Comparison of ENCODE assay signal across 8 cellular contexts in the genomic region with DNA sequence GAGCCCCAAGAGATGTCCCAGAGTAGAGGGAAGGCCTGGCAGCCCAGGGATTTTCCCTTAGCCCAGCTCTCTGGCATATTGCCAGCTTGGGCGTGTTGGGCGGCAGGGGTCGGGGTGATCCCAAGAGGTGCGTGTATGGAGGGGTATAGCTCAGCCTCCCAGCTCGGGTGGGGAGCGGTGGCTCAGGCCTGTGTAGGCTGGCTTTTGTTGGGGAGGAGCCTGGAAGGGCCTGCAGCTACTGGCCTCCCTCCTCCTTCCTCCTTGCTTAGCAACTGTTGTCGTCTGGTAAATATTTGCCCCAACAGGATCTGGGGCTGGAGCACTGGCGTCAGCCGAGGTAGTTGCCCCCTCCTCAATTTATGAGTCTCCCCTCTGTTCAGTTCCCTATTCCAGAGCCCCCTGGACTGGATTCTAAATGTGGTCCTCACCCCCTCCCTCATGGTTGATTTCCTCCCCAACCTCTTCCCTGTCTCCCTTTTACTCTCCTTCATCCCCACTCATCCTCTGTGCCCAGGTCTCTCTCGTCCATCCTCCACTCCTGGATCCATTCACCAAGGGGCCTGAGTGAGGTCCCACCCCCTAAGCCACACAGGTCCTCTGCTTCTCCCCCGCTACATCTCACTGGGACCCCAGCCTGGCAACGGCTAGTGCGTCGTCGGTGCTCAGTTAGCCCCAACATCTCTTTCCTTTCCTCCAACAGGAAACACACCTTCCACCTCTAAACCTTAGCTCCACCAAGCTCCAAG. TPM values are rescaled to one million over a fixed set of nuclear protein-coding genes. Genes with fewer than 3 reads are reported as not detected.
DNase-seq lines count a peak whose midpoint lies in the region; ATAC-seq, FAIRE-seq and TF ChIP-seq lines count a peak whose summit lies in the region.

No MANE protein-coding gene starts in this region.

- no peak overlapping the region for H3K56ac ChIP-seq in H9 (ENCODE audit: insufficient read length, low read depth, low read length)

- peaks cover 5% of the 10 kb centered on the region for H3K23me2 ChIP-seq in H9 (ENCODE audit: insufficient read length, low read depth, low read length, poor library complexity, severe bottlenecking)

- no peak overlapping the region for H3K4me3 ChIP-seq in BE2C (ENCODE audit: low read depth, low read length)
- H3K4me3 ChIP-seq in HepG2 (replicated peaks in 1 of 3; ENCODE audit: insufficient read depth in 1 of 3, low read depth in 2 of 3, low read length in 3 of 3), result peak overlapping the region in 1 of 3 experiments; percentile 74; a peak in 2 of 6 replicates

- peak overlapping the region; percentile 98 for H2BK12ac ChIP-seq in H9 (ENCODE audit: insufficient read length, low read depth, low read length)

- H3K4me2 ChIP-seq in H9 (ENCODE audit: insufficient read depth, insufficient read length, low read length) (peak overlapping the region; percentile 63), HepG2 (ENCODE audit: low read depth, low read length) (peak overlapping the region; percentile 93)

- H3K9me3 Mint-ChIP-seq in H9, result no peaks in the 10 kb centered on the region; a peak in 2 of 5 replicates
- H3K9me3 Mint-ChIP-seq in chondrocyte (ENCODE audit: low read depth), result no peaks in the 10 kb centered on the region

- no CpG with 5 or more reads among the region's 15 CpGs for WGBS in H9 (ENCODE audit: extremely low coverage, insufficient read length, low lambda C conversion rate)
- WGBS in HepG2 (ENCODE audit: low lambda C conversion rate), result 41% methylated on average over 8 of the region's 15 CpGs

- H3K4me1 ChIP-seq in BE2C (peaks cover 51% of the 10 kb centered on the region), H9 (ENCODE audit: insufficient read depth, low read length) (peaks cover 14% of the 10 kb centered on the region; the same call in 1 of the 2 replicates), HepG2 (ENCODE audit: insufficient read depth, low read length) (peaks cover 95% of the 10 kb centered on the region)

- no peak for FAIRE-seq in HepG2 (lab: Jason Lieb, UNC)
- FAIRE-seq in urothelium cell line (lab: Jason Lieb, UNC), result no peak

- H2BK15ac ChIP-seq in H9 (ENCODE audit: low read depth, low read length), result no peak overlapping the region

- H3K18ac ChIP-seq in H9 (ENCODE audit: insufficient read length, low read depth, low read length), result peak overlapping the region; percentile 97

- peak overlapping the region; percentile 63 for H4K5ac ChIP-seq in H9 (ENCODE audit: insufficient read length, low read depth, low read length)

- H3K36me3 Mint-ChIP-seq in H9 (ENCODE audit: insufficient read depth in 1 of 3, low read depth in 3 of 3) (peaks cover 0 to 2% (median under 1%) of the 10 kb centered on the region in 3 experiments; a peak in 4 of 7 replicates), chondrocyte (ENCODE audit: low read depth) (no peaks in the 10 kb centered on the region)

- H3K27me3 ChIP-seq in BE2C (no peaks in the 10 kb centered on the region), H9 (ENCODE audit: insufficient read depth, low read length) (no peaks in the 10 kb centered on the region), HepG2 (ENCODE audit: control insufficient read depth in 1 of 2, insufficient read depth in 2 of 2, low read length in 2 of 2) (0 out of 5 replicates have a peak, but pooled peaks cover 0 to 8% of the 10 kb centered on the region in 2 experiments)

- TF ChIP-seq CTCF in BE2C (IDR thresholded peaks at IDR 0.05; ENCODE audit: low read depth, low read length), result no peak
- no peak for TF ChIP-seq CTCF in H9 (conservative IDR thresholded peaks at IDR 0.05)
- no peak for TF ChIP-seq CTCF in chondrocyte (IDR thresholded peaks at IDR 0.05)
- no peak for TF ChIP-seq CTCF in HepG2 (CRISPR knock-in tag; IDR thresholded peaks at IDR 0.05)

- H3K9me3 ChIP-seq in BE2C (no peaks in the 10 kb centered on the region), H9 (ENCODE audit: control insufficient read depth, low read depth, low read length) (no peaks in the 10 kb centered on the region), HepG2 (ENCODE audit: low read length) (no peaks in the 10 kb centered on the region)

- intact Hi-C loops in HepG2 (cut with micrococcal nuclease; ENCODE audit: unreplicated experiment), result loop anchor here (2.0 kb wide), 1 partner anchor 19 kb away; no protein-coding TSS in a partner anchor

- H3K9ac ChIP-seq in H9 (ENCODE audit: extremely low read depth, insufficient read length, low read length) (peak overlapping the region; percentile 2), HepG2 (ENCODE audit: insufficient read depth, low read depth, low read length) (peak overlapping the region; percentile 79)

- BruUV-seq in HepG2 (replicated peaks; lab: Mats Ljungman, UMichigan), result no TSS peak

- CTCF ChIA-PET in HepG2 (lab: Yijun Ruan, JAX; ENCODE audit: low intra/inter-chr PET ratio, low total read pairs), result no interaction called here

- H3K4me3 Mint-ChIP-seq in H9 (peak overlapping the region in 1 of 2 experiments; percentile 59; a peak in 3 of 5 replicates), chondrocyte (ENCODE audit: unreplicated experiment) (peak overlapping the region; percentile 60)

- peak overlapping the region; percentile 31 to 97 (median 71) for H3K27ac Mint-ChIP-seq in H9
- peak overlapping the region; percentile 100 for H3K27ac Mint-ChIP-seq in chondrocyte (ENCODE audit: unreplicated experiment)

- H3K27ac ChIP-seq in H9 (ENCODE audit: insufficient read length, low read depth, low read length) (peak overlapping the region; percentile 26), HepG2 (ENCODE audit: extremely low read length, insufficient read depth, low read length) (peak overlapping the region; percentile 69), substantia nigra (ENCODE audit: low read depth, low read length, poor library complexity, severe bottlenecking) (peak overlapping the region; percentile 21)

- no peaks in the 10 kb centered on the region for H3K79me1 ChIP-seq in H9 (ENCODE audit: insufficient read depth, low read depth, low read length, poor library complexity, severe bottlenecking)

- peak; percentile 76 for DNase-seq in BE2C
- DNase-seq in H9, result peak; percentile 69
- DNase-seq in chondrocyte (ENCODE audit: low spot score), result no peak
- DNase-seq in HepG2 (ENCODE audit: low spot score), result peak; percentile 50
- peak in 16 of 49 donors; percentile 12 to 72 (median 26) for DNase-seq in substantia nigra (lab: John Stamatoyannopoulos, UW)
- no peak for DNase-seq in urothelium cell line (ENCODE audit: low spot score)
- no peak for DNase-seq in NCI-H1048 (lab: John Stamatoyannopoulos, UW)

- H3K36me3 ChIP-seq in BE2C (no peaks in the 10 kb centered on the region), HepG2 (replicated peaks in 1 of 2; ENCODE audit: control insufficient read depth in 1 of 2, insufficient read depth in 2 of 2, low read length in 2 of 2) (no peaks in the 10 kb centered on the region)

- H3K79me2 ChIP-seq in H9 (ENCODE audit: insufficient read depth, low read length), result no peaks in the 10 kb centered on the region
- H3K79me2 ChIP-seq in HepG2 (ENCODE audit: insufficient read depth, low read length), result no peaks in the 10 kb centered on the region

- in situ Hi-C loops in HepG2 (cut with HindIII; ENCODE audit: extremely low pct_ligation_motif_present, low pct_unique_long_range_greater_than_20kb), result no loop called here

- no peak for TF ChIP-seq RAD21 in HepG2 (CRISPR knock-in tag; IDR thresholded peaks at IDR 0.05)

- H2BK5ac ChIP-seq in H9 (ENCODE audit: insufficient read length, low read length), result no peak overlapping the region

- H4K8ac ChIP-seq in H9 (replicated peaks; ENCODE audit: insufficient read length, low read depth, low read length), result peak overlapping the region; percentile 84

- POLR2A ChIA-PET in HepG2 (lab: Yijun Ruan, JAX), result interaction anchor here (0.7 to 6.9 kb wide), 9 partner anchors 7 to 178 kb away, joined by 3 to 84 read pairs (median 4); partner anchors contain the start of genes LMNA, PMF1 and SMG5

- TF ChIP-seq POLR2A in HepG2 (IDR thresholded peaks at IDR 0.05; ENCODE audit: insufficient read depth in 1 of 2, low read depth in 2 of 2, low read length in 2 of 2), result no peak

- H3K14ac ChIP-seq in H9 (ENCODE audit: insufficient read depth, low read length), result peak overlapping the region; percentile 97

- H3T11ph ChIP-seq in H9 (ENCODE audit: low read length), result no peak overlapping the region

- H4K20me1 ChIP-seq in H9 (ENCODE audit: control insufficient read depth, insufficient read depth, insufficient read length) (peaks cover 2% of the 10 kb centered on the region), HepG2 (ENCODE audit: insufficient read depth, low read length) (no peaks in the 10 kb centered on the region)

- H2AFZ ChIP-seq in H9 (ENCODE audit: low read length) (no peak overlapping the region), HepG2 (ENCODE audit: low read length) (no peak overlapping the region)

- ATAC-seq in SK-N-SH treated with all-trans-retinoic acid at 6 μM for 48 hours (peak; percentile 83), HepG2 (peak; percentile 49)

- peak overlapping the region; percentile 99 for H2AK5ac ChIP-seq in H9 (ENCODE audit: insufficient read length, low read length)

- no peak for TF ChIP-seq EP300 in HepG2 (IDR thresholded peaks at IDR 0.05; ENCODE audit: low read depth in 2 of 2, low read length in 2 of 2)
- TF ChIP-seq EP300 in HepG2 (CRISPR knock-in tag; IDR thresholded peaks at IDR 0.05; ENCODE audit: borderline replicate concordance), result no peak

- peak overlapping the region; percentile 91 for H2BK120ac ChIP-seq in H9 (ENCODE audit: low read depth, low read length, poor library complexity, severe bottlenecking)

- H4K91ac ChIP-seq in H9 (ENCODE audit: insufficient read length, low read depth, low read length), result peak overlapping the region; percentile 98

- peaks cover 54 to 64% of the 10 kb centered on the region in 2 experiments for H3K4me1 Mint-ChIP-seq in H9
- peaks cover 74% of the 10 kb centered on the region for H3K4me1 Mint-ChIP-seq in chondrocyte (ENCODE audit: low read depth)

- no peak overlapping the region for H3K23ac ChIP-seq in H9 (ENCODE audit: insufficient read length, low read depth, low read length)

- peak overlapping the region; percentile 50 for H2BK20ac ChIP-seq in H9 (ENCODE audit: low read depth, low read length, poor library complexity, severe bottlenecking)

- peak overlapping the region; percentile 97 for H3K4ac ChIP-seq in H9 (ENCODE audit: low read depth, low read length)

- 0 out of 2 replicates have a peak, but pooled peaks cover under 1% of the 10 kb centered on the region for H3K27me3 Mint-ChIP-seq in H9 (ENCODE audit: low read depth)
- no peaks in the 10 kb centered on the region for H3K27me3 Mint-ChIP-seq in chondrocyte (ENCODE audit: low read depth)

RNA-seq across cellular contexts. Expression of gene LMNA, which starts 10.3 kb away (rescaled TPM):
- 312 TPM for polyA plus RNA-seq in BE2C (2012; ENCODE audit: insufficient read depth, insufficient read length, low read depth)
- total RNA-seq in H9 (2021) (51.0 and 52.7 TPM in 2 replicates), chondrocyte (641 to 675 TPM (median 641 TPM) in 3 replicates), HepG2 (2016; rRNA removed; fragmentation: Illumina TruSeq; extraction: Trizol) (190 and 225 TPM in 2 replicates)
- total RNA-seq in HepG2 (2016; cell fraction: cytosol; rRNA removed; fragmentation: Illumina TruSeq; extraction: Trizol; ENCODE audit: low read depth), result 16.7 and 20.3 TPM in 2 replicates
- total RNA-seq in HepG2 (2016; cell fraction: insoluble cytoplasmic fraction; rRNA removed; fragmentation: Illumina TruSeq; extraction: Trizol), result 150 and 214 TPM in 2 replicates
- total RNA-seq in HepG2 (2016; cell fraction: membrane; rRNA removed; fragmentation: Illumina TruSeq; extraction: Trizol), result 22.8 and 26.6 TPM in 2 replicates
- total RNA-seq in HepG2 (2016; cell fraction: nucleus; rRNA removed; fragmentation: Illumina TruSeq; extraction: Trizol), result 106 and 117 TPM in 2 replicates
- 107 and 110 TPM in 2 replicates for polyA plus RNA-seq in HepG2 (2011; rRNA removed)
- polyA plus RNA-seq in HepG2 (2011; cell fraction: cytosol; rRNA removed), result 79.6 and 122 TPM in 2 replicates
- 236 and 366 TPM in 2 replicates for polyA plus RNA-seq in HepG2 (2011; cell fraction: nucleus; rRNA removed)
- 86.7 and 101 TPM in 2 replicates for polyA plus RNA-seq in HepG2 (2012)
- 11.1 and 13.2 TPM in 2 replicates for polyA plus RNA-seq in HepG2 (2016; cell fraction: cytosol; fragmentation: Illumina TruSeq; extraction: Trizol; ENCODE audit: low read depth)
- polyA plus RNA-seq in HepG2 (2016; cell fraction: insoluble cytoplasmic fraction; fragmentation: Illumina TruSeq; extraction: Trizol; ENCODE audit: low read depth), result 143 and 179 TPM in 2 replicates
- 12.6 and 16.9 TPM in 2 replicates for polyA plus RNA-seq in HepG2 (2016; cell fraction: membrane; fragmentation: Illumina TruSeq; extraction: Trizol; ENCODE audit: low read depth)
- 177 and 182 TPM in 2 replicates for polyA plus RNA-seq in HepG2 (2016; cell fraction: nucleus; fragmentation: Illumina TruSeq; extraction: Trizol; ENCODE audit: insufficient read depth, low read depth)
- 159 and 307 TPM in 2 replicates for polyA minus RNA-seq in HepG2 (2011; rRNA and poly(A)+ RNA removed; ENCODE audit: low replicate concordance)
- polyA minus RNA-seq in HepG2 (2011; cell fraction: cytosol; rRNA and poly(A)+ RNA removed), result 120 and 130 TPM in 2 replicates
- 67.7 and 70.4 TPM in 2 replicates for polyA minus RNA-seq in HepG2 (2011; cell fraction: nucleus; rRNA and poly(A)+ RNA removed)

RNA-seq across cellular contexts. Expression of gene MEX3A, which starts 22.0 kb away (rescaled TPM):
- polyA plus RNA-seq in BE2C (2012; ENCODE audit: insufficient read depth, insufficient read length, low read depth), result 66.0 TPM
- total RNA-seq in H9 (2021), result 64.6 and 68.0 TPM in 2 replicates
- 11.7 to 12.7 TPM (median 12.0 TPM) in 3 replicates for total RNA-seq in chondrocyte
- total RNA-seq in HepG2 (2016; rRNA removed; fragmentation: Illumina TruSeq; extraction: Trizol), result 7.6 TPM in 2 replicates
- 1.4 and 2.5 TPM in 2 replicates for total RNA-seq in HepG2 (2016; cell fraction: cytosol; rRNA removed; fragmentation: Illumina TruSeq; extraction: Trizol; ENCODE audit: low read depth)
- 5.3 and 7.9 TPM in 2 replicates for total RNA-seq in HepG2 (2016; cell fraction: insoluble cytoplasmic fraction; rRNA removed; fragmentation: Illumina TruSeq; extraction: Trizol)
- 4.5 and 7.8 TPM in 2 replicates for total RNA-seq in HepG2 (2016; cell fraction: membrane; rRNA removed; fragmentation: Illumina TruSeq; extraction: Trizol)
- total RNA-seq in HepG2 (2016; cell fraction: nucleus; rRNA removed; fragmentation: Illumina TruSeq; extraction: Trizol), result 6.2 and 7.5 TPM in 2 replicates
- 9.0 and 9.1 TPM in 2 replicates for polyA plus RNA-seq in HepG2 (2011; rRNA removed)
- polyA plus RNA-seq in HepG2 (2011; cell fraction: cytosol; rRNA removed), result 7.3 and 8.1 TPM in 2 replicates
- polyA plus RNA-seq in HepG2 (2011; cell fraction: nucleus; rRNA removed), result 11.9 and 12.9 TPM in 2 replicates
- 4.3 and 9.1 TPM in 2 replicates for polyA plus RNA-seq in HepG2 (2012)
- 2.9 and 3.3 TPM in 2 replicates for polyA plus RNA-seq in HepG2 (2016; cell fraction: cytosol; fragmentation: Illumina TruSeq; extraction: Trizol; ENCODE audit: low read depth)
- polyA plus RNA-seq in HepG2 (2016; cell fraction: insoluble cytoplasmic fraction; fragmentation: Illumina TruSeq; extraction: Trizol; ENCODE audit: low read depth), result 10.7 and 11.1 TPM in 2 replicates
- polyA plus RNA-seq in HepG2 (2016; cell fraction: membrane; fragmentation: Illumina TruSeq; extraction: Trizol; ENCODE audit: low read depth), result 4.7 and 6.0 TPM in 2 replicates
- polyA plus RNA-seq in HepG2 (2016; cell fraction: nucleus; fragmentation: Illumina TruSeq; extraction: Trizol; ENCODE audit: insufficient read depth, low read depth), result 14.7 and 15.4 TPM in 2 replicates
- polyA minus RNA-seq in HepG2 (2011; rRNA and poly(A)+ RNA removed; ENCODE audit: low replicate concordance), result 2.3 and 13.0 TPM in 2 replicates
- 10.6 and 11.8 TPM in 2 replicates for polyA minus RNA-seq in HepG2 (2011; cell fraction: cytosol; rRNA and poly(A)+ RNA removed)
- polyA minus RNA-seq in HepG2 (2011; cell fraction: nucleus; rRNA and poly(A)+ RNA removed), result 4.1 and 6.2 TPM in 2 replicates

RNA-seq across cellular contexts. Expression of gene RAB25, which starts 43.3 kb away (rescaled TPM):
- polyA plus RNA-seq in BE2C (2012; ENCODE audit: insufficient read depth, insufficient read length, low read depth), result 0.62 TPM
- 42.8 and 43.1 TPM in 2 replicates for total RNA-seq in H9 (2021)
- total RNA-seq in chondrocyte, result not detected in 3 replicates
- 0.20 TPM in 1 of 2 replicates, not detected in the other for total RNA-seq in HepG2 (2016; rRNA removed; fragmentation: Illumina TruSeq; extraction: Trizol)
- total RNA-seq in HepG2 (2016; cell fraction: cytosol; rRNA removed; fragmentation: Illumina TruSeq; extraction: Trizol; ENCODE audit: low read depth), result not detected in 2 replicates
- 0.17 TPM in 1 of 2 replicates, not detected in the other for total RNA-seq in HepG2 (2016; cell fraction: insoluble cytoplasmic fraction; rRNA removed; fragmentation: Illumina TruSeq; extraction: Trizol)
- 0.17 TPM in 1 of 2 replicates, not detected in the other for total RNA-seq in HepG2 (2016; cell fraction: membrane; rRNA removed; fragmentation: Illumina TruSeq; extraction: Trizol)
- not detected in 2 replicates for total RNA-seq in HepG2 (2016; cell fraction: nucleus; rRNA removed; fragmentation: Illumina TruSeq; extraction: Trizol)
- polyA plus RNA-seq in HepG2 (2011; rRNA removed), result 0.12 and 0.22 TPM in 2 replicates
- 0.12 and 0.21 TPM in 2 replicates for polyA plus RNA-seq in HepG2 (2011; cell fraction: cytosol; rRNA removed)
- polyA plus RNA-seq in HepG2 (2011; cell fraction: nucleus; rRNA removed), result 0.33 and 0.37 TPM in 2 replicates
- polyA plus RNA-seq in HepG2 (2012), result 0.33 and 0.34 TPM in 2 replicates
- not detected in 2 replicates for polyA plus RNA-seq in HepG2 (2016; cell fraction: cytosol; fragmentation: Illumina TruSeq; extraction: Trizol; ENCODE audit: low read depth)
- not detected in 2 replicates for polyA plus RNA-seq in HepG2 (2016; cell fraction: insoluble cytoplasmic fraction; fragmentation: Illumina TruSeq; extraction: Trizol; ENCODE audit: low read depth)
- not detected in 2 replicates for polyA plus RNA-seq in HepG2 (2016; cell fraction: membrane; fragmentation: Illumina TruSeq; extraction: Trizol; ENCODE audit: low read depth)
- not detected in 2 replicates for polyA plus RNA-seq in HepG2 (2016; cell fraction: nucleus; fragmentation: Illumina TruSeq; extraction: Trizol; ENCODE audit: insufficient read depth, low read depth)
- polyA minus RNA-seq in HepG2 (2011; rRNA and poly(A)+ RNA removed; ENCODE audit: low replicate concordance), result not detected in 2 replicates
- polyA minus RNA-seq in HepG2 (2011; cell fraction: cytosol; rRNA and poly(A)+ RNA removed), result not detected in 2 replicates
- polyA minus RNA-seq in HepG2 (2011; cell fraction: nucleus; rRNA and poly(A)+ RNA removed), result not detected in 2 replicates

RNA-seq across cellular contexts. Expression of gene SEMA4A, which starts 49.1 kb away (rescaled TPM):
- 1.6 TPM for polyA plus RNA-seq in BE2C (2012; ENCODE audit: insufficient read depth, insufficient read length, low read depth)
- total RNA-seq in H9 (2021) (11.1 and 11.8 TPM in 2 replicates), chondrocyte (1.6 to 2.5 TPM (median 2.0 TPM) in 3 replicates), HepG2 (2016; rRNA removed; fragmentation: Illumina TruSeq; extraction: Trizol) (0.09 TPM in 1 of 2 replicates, not detected in the other)
- not detected in 2 replicates for total RNA-seq in HepG2 (2016; cell fraction: cytosol; rRNA removed; fragmentation: Illumina TruSeq; extraction: Trizol; ENCODE audit: low read depth)
- 0.15 TPM in 1 of 2 replicates, not detected in the other for total RNA-seq in HepG2 (2016; cell fraction: insoluble cytoplasmic fraction; rRNA removed; fragmentation: Illumina TruSeq; extraction: Trizol)
- total RNA-seq in HepG2 (2016; cell fraction: membrane; rRNA removed; fragmentation: Illumina TruSeq; extraction: Trizol), result not detected in 2 replicates
- 0.13 TPM in 1 of 2 replicates, not detected in the other for total RNA-seq in HepG2 (2016; cell fraction: nucleus; rRNA removed; fragmentation: Illumina TruSeq; extraction: Trizol)
- 0.14 and 0.20 TPM in 2 replicates for polyA plus RNA-seq in HepG2 (2011; rRNA removed)
- 0.08 and 0.09 TPM in 2 replicates for polyA plus RNA-seq in HepG2 (2011; cell fraction: cytosol; rRNA removed)
- 0.21 and 0.61 TPM in 2 replicates for polyA plus RNA-seq in HepG2 (2011; cell fraction: nucleus; rRNA removed)
- 0.19 and 0.21 TPM in 2 replicates for polyA plus RNA-seq in HepG2 (2012)
- not detected in 2 replicates for polyA plus RNA-seq in HepG2 (2016; cell fraction: cytosol; fragmentation: Illumina TruSeq; extraction: Trizol; ENCODE audit: low read depth)
- 0.45 TPM in 1 of 2 replicates, not detected in the other for polyA plus RNA-seq in HepG2 (2016; cell fraction: insoluble cytoplasmic fraction; fragmentation: Illumina TruSeq; extraction: Trizol; ENCODE audit: low read depth)
- polyA plus RNA-seq in HepG2 (2016; cell fraction: membrane; fragmentation: Illumina TruSeq; extraction: Trizol; ENCODE audit: low read depth), result not detected in 2 replicates
- polyA plus RNA-seq in HepG2 (2016; cell fraction: nucleus; fragmentation: Illumina TruSeq; extraction: Trizol; ENCODE audit: insufficient read depth, low read depth), result 0.15 TPM in 1 of 2 replicates, not detected in the other
- 0.88 and 18.6 TPM in 2 replicates for polyA minus RNA-seq in HepG2 (2011; rRNA and poly(A)+ RNA removed; ENCODE audit: low replicate concordance)
- polyA minus RNA-seq in HepG2 (2011; cell fraction: cytosol; rRNA and poly(A)+ RNA removed), result not detected in 2 replicates
- 0.39 TPM in 1 of 2 replicates, not detected in the other for polyA minus RNA-seq in HepG2 (2011; cell fraction: nucleus; rRNA and poly(A)+ RNA removed)

RNA-seq across cellular contexts. Expression of gene LAMTOR2, which starts 49.7 kb away (rescaled TPM):
- polyA plus RNA-seq in BE2C (2012; ENCODE audit: insufficient read depth, insufficient read length, low read depth), result 192 TPM
- total RNA-seq in H9 (2021) (50.6 and 55.0 TPM in 2 replicates), chondrocyte (55.0 to 58.8 TPM (median 56.6 TPM) in 3 replicates), HepG2 (2016; rRNA removed; fragmentation: Illumina TruSeq; extraction: Trizol) (66.4 and 84.0 TPM in 2 replicates)
- 39.6 and 58.1 TPM in 2 replicates for total RNA-seq in HepG2 (2016; cell fraction: cytosol; rRNA removed; fragmentation: Illumina TruSeq; extraction: Trizol; ENCODE audit: low read depth)
- 68.2 and 78.9 TPM in 2 replicates for total RNA-seq in HepG2 (2016; cell fraction: insoluble cytoplasmic fraction; rRNA removed; fragmentation: Illumina TruSeq; extraction: Trizol)
- total RNA-seq in HepG2 (2016; cell fraction: membrane; rRNA removed; fragmentation: Illumina TruSeq; extraction: Trizol), result 45.1 and 68.3 TPM in 2 replicates
- 22.4 and 23.2 TPM in 2 replicates for total RNA-seq in HepG2 (2016; cell fraction: nucleus; rRNA removed; fragmentation: Illumina TruSeq; extraction: Trizol)
- polyA plus RNA-seq in HepG2 (2011; rRNA removed), result 36.5 and 44.9 TPM in 2 replicates
- 45.1 and 65.7 TPM in 2 replicates for polyA plus RNA-seq in HepG2 (2011; cell fraction: cytosol; rRNA removed)
- 14.0 and 16.2 TPM in 2 replicates for polyA plus RNA-seq in HepG2 (2011; cell fraction: nucleus; rRNA removed)
- polyA plus RNA-seq in HepG2 (2012), result 28.1 and 35.0 TPM in 2 replicates
- polyA plus RNA-seq in HepG2 (2016; cell fraction: cytosol; fragmentation: Illumina TruSeq; extraction: Trizol; ENCODE audit: low read depth), result 49.1 and 78.5 TPM in 2 replicates
- 91.2 and 98.7 TPM in 2 replicates for polyA plus RNA-seq in HepG2 (2016; cell fraction: insoluble cytoplasmic fraction; fragmentation: Illumina TruSeq; extraction: Trizol; ENCODE audit: low read depth)
- polyA plus RNA-seq in HepG2 (2016; cell fraction: membrane; fragmentation: Illumina TruSeq; extraction: Trizol; ENCODE audit: low read depth), result 42.8 and 62.9 TPM in 2 replicates
- 45.4 and 50.6 TPM in 2 replicates for polyA plus RNA-seq in HepG2 (2016; cell fraction: nucleus; fragmentation: Illumina TruSeq; extraction: Trizol; ENCODE audit: insufficient read depth, low read depth)
- polyA minus RNA-seq in HepG2 (2011; rRNA and poly(A)+ RNA removed; ENCODE audit: low replicate concordance), result 18.1 and 65.8 TPM in 2 replicates
- 8.4 and 8.6 TPM in 2 replicates for polyA minus RNA-seq in HepG2 (2011; cell fraction: cytosol; rRNA and poly(A)+ RNA removed)
- polyA minus RNA-seq in HepG2 (2011; cell fraction: nucleus; rRNA and poly(A)+ RNA removed), result 6.3 and 9.4 TPM in 2 replicates

Comparison
In these comparisons a context has a peak if more than half of its experiments do, and no peak if none do; other contexts are left out.
1. DNase-seq: peak in BE2C (single experiment), H9 (single experiment) and HepG2 (single experiment); none in chondrocyte (single experiment), urothelium cell line (single experiment) and NCI-H1048 (single experiment).
2. RNA of gene RAB25, which starts 43.3 kb away (total RNA-seq): 42.8 to 43.1 TPM in H9; 0.17 to 0.20 TPM in HepG2 and not detected in chondrocyte; every median in the first group is over 10 times any median in the second.
3. Peak in every context shown above with its lines, with median percentiles within 50 percentile points of each other: H3K27ac ChIP-seq.